1 cellular context compared by ENCODE assay signal in the genomic region with DNA sequence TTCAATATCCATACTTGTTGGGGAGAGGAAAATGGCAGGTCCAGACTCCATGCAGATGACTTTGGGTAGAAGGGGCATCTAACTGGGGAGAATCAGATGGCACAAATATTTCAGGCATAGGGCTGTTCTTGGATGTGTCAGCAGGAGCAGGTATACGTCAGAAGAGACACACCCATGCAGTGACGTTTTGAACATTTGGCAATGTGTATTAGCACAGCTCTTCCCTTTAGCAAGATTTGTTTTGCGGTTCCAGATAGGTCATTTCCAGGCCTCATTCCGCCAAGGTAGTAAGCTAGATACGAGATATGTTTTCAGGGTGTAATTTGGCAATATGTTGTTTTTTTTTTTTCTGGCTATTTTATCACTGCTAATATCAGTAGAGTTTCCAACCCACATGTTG.
TF ChIP-seq lines count a peak whose summit lies in the region.

No MANE protein-coding gene starts in this region.

TF ChIP-seq in GM23338, 12 proteins besides CTCF, POLR2A, EP300 and RAD21 (continued from another document):
- TF ChIP-seq, protein P1, sequence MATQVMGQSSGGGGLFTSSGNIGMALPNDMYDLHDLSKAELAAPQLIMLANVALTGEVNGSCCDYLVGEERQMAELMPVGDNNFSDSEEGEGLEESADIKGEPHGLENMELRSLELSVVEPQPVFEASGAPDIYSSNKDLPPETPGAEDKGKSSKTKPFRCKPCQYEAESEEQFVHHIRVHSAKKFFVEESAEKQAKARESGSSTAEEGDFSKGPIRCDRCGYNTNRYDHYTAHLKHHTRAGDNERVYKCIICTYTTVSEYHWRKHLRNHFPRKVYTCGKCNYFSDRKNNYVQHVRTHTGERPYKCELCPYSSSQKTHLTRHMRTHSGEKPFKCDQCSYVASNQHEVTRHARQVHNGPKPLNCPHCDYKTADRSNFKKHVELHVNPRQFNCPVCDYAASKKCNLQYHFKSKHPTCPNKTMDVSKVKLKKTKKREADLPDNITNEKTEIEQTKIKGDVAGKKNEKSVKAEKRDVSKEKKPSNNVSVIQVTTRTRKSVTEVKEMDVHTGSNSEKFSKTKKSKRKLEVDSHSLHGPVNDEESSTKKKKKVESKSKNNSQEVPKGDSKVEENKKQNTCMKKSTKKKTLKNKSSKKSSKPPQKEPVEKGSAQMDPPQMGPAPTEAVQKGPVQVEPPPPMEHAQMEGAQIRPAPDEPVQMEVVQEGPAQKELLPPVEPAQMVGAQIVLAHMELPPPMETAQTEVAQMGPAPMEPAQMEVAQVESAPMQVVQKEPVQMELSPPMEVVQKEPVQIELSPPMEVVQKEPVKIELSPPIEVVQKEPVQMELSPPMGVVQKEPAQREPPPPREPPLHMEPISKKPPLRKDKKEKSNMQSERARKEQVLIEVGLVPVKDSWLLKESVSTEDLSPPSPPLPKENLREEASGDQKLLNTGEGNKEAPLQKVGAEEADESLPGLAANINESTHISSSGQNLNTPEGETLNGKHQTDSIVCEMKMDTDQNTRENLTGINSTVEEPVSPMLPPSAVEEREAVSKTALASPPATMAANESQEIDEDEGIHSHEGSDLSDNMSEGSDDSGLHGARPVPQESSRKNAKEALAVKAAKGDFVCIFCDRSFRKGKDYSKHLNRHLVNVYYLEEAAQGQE (IDR thresholded peaks at IDR 0.05; ENCODE audit: unreplicated experiment): no peak
- TF ChIP-seq, protein P2, sequence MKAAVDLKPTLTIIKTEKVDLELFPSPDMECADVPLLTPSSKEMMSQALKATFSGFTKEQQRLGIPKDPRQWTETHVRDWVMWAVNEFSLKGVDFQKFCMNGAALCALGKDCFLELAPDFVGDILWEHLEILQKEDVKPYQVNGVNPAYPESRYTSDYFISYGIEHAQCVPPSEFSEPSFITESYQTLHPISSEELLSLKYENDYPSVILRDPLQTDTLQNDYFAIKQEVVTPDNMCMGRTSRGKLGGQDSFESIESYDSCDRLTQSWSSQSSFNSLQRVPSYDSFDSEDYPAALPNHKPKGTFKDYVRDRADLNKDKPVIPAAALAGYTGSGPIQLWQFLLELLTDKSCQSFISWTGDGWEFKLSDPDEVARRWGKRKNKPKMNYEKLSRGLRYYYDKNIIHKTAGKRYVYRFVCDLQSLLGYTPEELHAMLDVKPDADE (IDR thresholded peaks at IDR 0.05): no peak
- TF ChIP-seq EZH2 (IDR thresholded peaks at IDR 0.05; ENCODE audit: low read depth, unreplicated experiment): no peak
- no peak for TF ChIP-seq EZH2phosphoT487 (IDR thresholded peaks at IDR 0.05; ENCODE audit: unreplicated experiment)
- no peak for TF ChIP-seq POLR2AphosphoS5 (IDR thresholded peaks at IDR 0.05; ENCODE audit: low read depth)
- no peak for TF ChIP-seq ZNF331 (CRISPR knock-in tag; IDR thresholded peaks at IDR 0.05; ENCODE audit: low read depth)
- TF ChIP-seq JUNB (IDR thresholded peaks at IDR 0.05; ENCODE audit: unreplicated experiment): no peak
- TF ChIP-seq STAT1 (IDR thresholded peaks at IDR 0.05; ENCODE audit: unreplicated experiment): no peak
TF ChIP-seq in GM23338: peak in this region for 0.
